17 cellular contexts compared by ENCODE assay signal in genomic region chr2:37350917-37351316, GRCh38. TPM values are rescaled to one million over a fixed set of nuclear protein-coding genes. Genes with fewer than 3 reads are reported as not detected.
"Had no signal": no experiment of that assay in that cellular context is flagged by ENCODE, and none has a peak within 500 bp of the region (broad histone marks: within the 10 kb centered on the region; RNA-seq: fewer than 3 reads in every experiment).

No MANE protein-coding gene starts in this region.

- H3K4me1 ChIP-seq: breast epithelium had no signal

- H3K27ac ChIP-seq: breast epithelium, dorsolateral prefrontal cortex, WERI-Rb-1 had no signal

- H3K36me3 Mint-ChIP-seq: activated naive CD8-positive, alpha-beta T cell treated with anti-CD3 and anti-CD28 coated beads, Interleukin-2, amount 10 ng/mL, durations not matched to agents 7 days and 5 days; mesothelial cell of epicardium; naive B cell had no signal

- DNase-seq: activated CD4-positive, alpha-beta T cell treated with anti-CD3 and anti-CD28 coated beads for 48 hours; activated CD8-positive, alpha-beta memory T cell treated with anti-CD3 and anti-CD28 coated beads, Interleukin-2, amount 50 U/mL, for 48 hours; activated CD8-positive, alpha-beta T cell treated with anti-CD3 and anti-CD28 coated beads, Interleukin-2, amount 10 ng/mL, durations not matched to agents 7 days and 5 days; activated naive CD8-positive, alpha-beta T cell treated with anti-CD3 and anti-CD28 coated beads, Interleukin-2, amount 10 ng/mL, durations not matched to agents 7 days and 5 days; anterior cingulate cortex; dorsolateral prefrontal cortex; naive B cell; stimulated activated CD4-positive, alpha-beta T cell treated with anti-CD3 and anti-CD28 coated beads, Interleukin-12 subunit alpha, Interleukin-12 subunit beta, amount 100 ng/mL, for 4 hours; stimulated activated naive CD4-positive, alpha-beta T cell; substantia nigra; T-helper 9 cell; transverse colon; WERI-Rb-1 had no signal

- H3K36me3 ChIP-seq: breast epithelium, transverse colon, WERI-Rb-1 had no signal

- H3K9me3 Mint-ChIP-seq: activated naive CD8-positive, alpha-beta T cell treated with anti-CD3 and anti-CD28 coated beads, Interleukin-2, amount 10 ng/mL, durations not matched to agents 7 days and 5 days; mesothelial cell of epicardium; naive B cell had no signal

- H3K27ac Mint-ChIP-seq: activated CD8-positive, alpha-beta T cell treated with anti-CD3 and anti-CD28 coated beads, Interleukin-2, amount 10 ng/mL, durations not matched to agents 7 days and 5 days; activated naive CD8-positive, alpha-beta T cell treated with anti-CD3 and anti-CD28 coated beads, Interleukin-2, amount 10 ng/mL, durations not matched to agents 7 days and 5 days; mesothelial cell of epicardium had no signal

- ATAC-seq: activated CD8-positive, alpha-beta T cell treated with anti-CD3 and anti-CD28 coated beads, Interleukin-2, amount 10 ng/mL, durations not matched to agents 7 days and 5 days; sciatic nerve had no signal

- H3K27me3 ChIP-seq: breast epithelium, transverse colon had no signal

- H3K4me3 Mint-ChIP-seq: activated CD8-positive, alpha-beta T cell treated with anti-CD3 and anti-CD28 coated beads, Interleukin-2, amount 10 ng/mL, durations not matched to agents 7 days and 5 days; activated naive CD8-positive, alpha-beta T cell treated with anti-CD3 and anti-CD28 coated beads, Interleukin-2, amount 10 ng/mL, durations not matched to agents 7 days and 5 days; mesothelial cell of epicardium had no signal

- H3K4me3 ChIP-seq: breast epithelium, dorsolateral prefrontal cortex, transverse colon had no signal

- H3K9me3 ChIP-seq: breast epithelium, transverse colon had no signal

- H3K27me3 Mint-ChIP-seq: progenitor cell of endocrine pancreas had no signal

RNA-seq across cellular contexts. Expression of gene QPCT, which starts 6.5 kb away (rescaled TPM):
- total RNA-seq: activated CD8-positive, alpha-beta T cell treated with anti-CD3 and anti-CD28 coated beads, Interleukin-2, amount 10 ng/mL, durations not matched to agents 7 days and 5 days had no signal
